In the genomic region with DNA sequence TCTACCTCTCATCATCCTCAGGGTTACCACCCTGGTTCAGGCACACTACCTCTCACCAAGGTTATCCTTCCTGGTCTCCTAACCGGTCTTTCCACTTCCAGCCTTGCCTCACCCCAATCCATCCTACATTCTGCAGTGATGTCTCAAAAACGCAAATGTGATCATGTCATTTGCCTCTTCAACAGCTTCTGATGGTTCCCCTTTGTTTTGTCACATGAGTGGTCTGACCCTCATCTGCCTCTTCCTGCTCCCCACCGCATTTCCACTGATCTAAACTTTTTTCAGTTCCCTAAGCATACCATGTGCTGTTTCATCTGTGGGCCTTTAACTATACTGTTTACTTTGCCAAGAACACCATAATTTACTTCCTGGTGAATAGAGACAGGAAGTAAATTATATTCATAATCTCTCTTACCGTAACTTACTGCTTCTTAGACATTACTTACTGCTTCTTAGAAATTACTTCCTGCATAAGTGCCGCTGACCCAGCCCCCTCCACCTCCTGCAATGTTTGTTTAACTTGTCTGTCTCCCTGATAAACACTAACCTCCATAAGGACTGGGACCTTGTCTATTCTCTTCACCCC, we compare ENCODE assay signal across 9 cellular contexts. TPM values are rescaled to one million over a fixed set of nuclear protein-coding genes. Genes with fewer than 3 reads are reported as not detected.
DNase-seq lines count a peak whose midpoint lies in the region; ATAC-seq, FAIRE-seq and TF ChIP-seq lines count a peak whose summit lies in the region.
"Had no signal": no experiment of that assay in that cellular context is flagged by ENCODE, and none has a peak within 500 bp of the region (broad histone marks: within the 10 kb centered on the region; RNA-seq: fewer than 3 reads in every experiment).

No MANE protein-coding gene starts in this region.

- TF ChIP-seq CTCF in astrocyte (IDR thresholded peaks at IDR 0.05; ENCODE audit: insufficient read depth, low read depth, low read length): no peak
- TF ChIP-seq CTCF in dorsolateral prefrontal cortex (IDR thresholded peaks at IDR 0.05 in 54 of 56, conservative IDR thresholded peaks at IDR 0.05 in 2 of 56; ENCODE audit: low read depth in 1 of 56, partially characterized antibody in 56 of 56): no peak

- H3K4me1 Mint-ChIP-seq in astrocyte (ENCODE audit: low read depth, unreplicated experiment): no peaks in the 10 kb centered on the region

- no peak overlapping the region for H3K4me3 Mint-ChIP-seq in astrocyte (ENCODE audit: unreplicated experiment)

- no peaks in the 10 kb centered on the region for H3K9me3 Mint-ChIP-seq in astrocyte (ENCODE audit: unreplicated experiment)

- peak overlapping the region; percentile 28 for H2AFZ ChIP-seq in astrocyte (ENCODE audit: low read depth, low read length)

- H3K9ac ChIP-seq in astrocyte (ENCODE audit: low read length): no peak overlapping the region

- H3K4me2 ChIP-seq in astrocyte (ENCODE audit: low read length): no peak overlapping the region

- no peaks in the 10 kb centered on the region for H3K27me3 Mint-ChIP-seq in astrocyte (ENCODE audit: low read depth, unreplicated experiment)

- H3K27ac ChIP-seq in astrocyte (ENCODE audit: low read depth, low read length) (no peak overlapping the region), small intestine (ENCODE audit: low read depth in 1 of 2, low read length in 1 of 2) (peak overlapping the region in 1 of 2 donors; percentile 72), dorsolateral prefrontal cortex (peak overlapping the region in 10 of 59 donors; percentile 4 to 68 (median 43))

- intact Hi-C loops in dorsolateral prefrontal cortex (cut with DNase I): no loop called here

- no peaks in the 10 kb centered on the region for H3K36me3 ChIP-seq in astrocyte (ENCODE audit: insufficient read depth, low read length)
- no peaks in the 10 kb centered on the region for H3K36me3 ChIP-seq in small intestine (ENCODE audit: control insufficient read depth in 2 of 2, insufficient read depth in 2 of 2, low read length in 2 of 2)

- FAIRE-seq in astrocyte (lab: Jason Lieb, UNC) (no peak), small intestine (lab: Jason Lieb, UNC) (no peak)
- FAIRE-seq: TTC549 had no signal

- H3K27me3 ChIP-seq in astrocyte (ENCODE audit: insufficient read depth, low read length) (no peaks in the 10 kb centered on the region), small intestine (ENCODE audit: control insufficient read depth in 2 of 2, insufficient read depth in 2 of 2, low read length in 2 of 2) (no peaks in the 10 kb centered on the region), dorsolateral prefrontal cortex (peaks cover 0 to 4% (median 0%) of the 10 kb centered on the region in 45 donors)

- H3K9me3 ChIP-seq in astrocyte (ENCODE audit: insufficient read depth, low read depth, low read length) (no peaks in the 10 kb centered on the region), small intestine (ENCODE audit: control insufficient read depth, low read depth) (no peaks in the 10 kb centered on the region)

- H3K36me3 Mint-ChIP-seq in astrocyte (ENCODE audit: low read depth, unreplicated experiment): no peaks in the 10 kb centered on the region

- H3K4me3 ChIP-seq in astrocyte (ENCODE audit: insufficient read depth, low read depth, low read length) (no peak overlapping the region), small intestine (ENCODE audit: low read depth in 1 of 2, low read length in 2 of 2) (no peak overlapping the region), dorsolateral prefrontal cortex (no peak overlapping the region)

- H4K20me1 ChIP-seq in astrocyte (ENCODE audit: insufficient read depth, low read length): no peaks in the 10 kb centered on the region

- H3K4me1 ChIP-seq in astrocyte (ENCODE audit: insufficient read depth, low read length) (peaks cover 7% of the 10 kb centered on the region), small intestine (ENCODE audit: control insufficient read depth in 2 of 2, insufficient read depth in 1 of 2, low read depth in 1 of 2, low read length in 1 of 2) (peaks cover 0 to 5% of the 10 kb centered on the region in 2 donors)

- no peak overlapping the region for H3K27ac Mint-ChIP-seq in astrocyte (ENCODE audit: unreplicated experiment)

- peak; percentile 76 for ATAC-seq in HG03442 (IDR thresholded peaks at IDR 0.05; ENCODE audit: unreplicated experiment)

- peak; percentile 13 for DNase-seq in stimulated activated CD4-positive, alpha-beta T cell treated with anti-CD3 and anti-CD28 coated beads, Interleukin-1b, Interleukin-23, amount 100 ng/mL, for 48 hours
- no peak for DNase-seq in stimulated activated CD4-positive, alpha-beta T cell treated with anti-CD3 and anti-CD28 coated beads, Interleukin-15, amount 100 ng/mL, for 24 hours
- DNase-seq in astrocyte (ENCODE audit: low read depth) (no peak), small intestine (peak; percentile 45), GM19238 (ENCODE audit: insufficient read length, low spot score) (no peak), dorsolateral prefrontal cortex (no peak), NCI-H2171 (lab: John Stamatoyannopoulos, UW) (no peak)

- 18 to 32% (median 22%) methylated on average over 5 of the region's 5 CpGs for WGBS in small intestine, 3 donors

- no peaks in the 10 kb centered on the region for H3K79me2 ChIP-seq in astrocyte (ENCODE audit: insufficient read depth, low read length)

RNA-seq across cellular contexts. Expression of a gene that starts 27.1 kb away (rescaled TPM):
- 2.1 and 2.5 TPM in 2 replicates for total RNA-seq in astrocyte
- 1 to 10 TPM; 1.1 to 5.5 (median 1.1) TPM for polyA plus RNA-seq in small intestine
- 1 to 10 TPM in 28 of 120 experiments, under 1 TPM in 83, not detected in 9; 0.14 to 2.5 (median 0.59) TPM for total RNA-seq in dorsolateral prefrontal cortex

Comparison
In these comparisons a context has a peak if more than half of its experiments do, and no peak if none do; other contexts are left out.
1. DNase-seq: peak in stimulated activated CD4-positive, alpha-beta T cell treated with anti-CD3 and anti-CD28 coated beads, Interleukin-1b, Interleukin-23, amount 100 ng/mL, for 48 hours (single experiment) and small intestine (single experiment); none in stimulated activated CD4-positive, alpha-beta T cell treated with anti-CD3 and anti-CD28 coated beads, Interleukin-15, amount 100 ng/mL, for 24 hours (single experiment), astrocyte (single experiment), GM19238 (single experiment), dorsolateral prefrontal cortex (0 of 10) and NCI-H2171 (single experiment).